Comparison of ENCODE assay signal across 8 cellular contexts in the genomic region with DNA sequence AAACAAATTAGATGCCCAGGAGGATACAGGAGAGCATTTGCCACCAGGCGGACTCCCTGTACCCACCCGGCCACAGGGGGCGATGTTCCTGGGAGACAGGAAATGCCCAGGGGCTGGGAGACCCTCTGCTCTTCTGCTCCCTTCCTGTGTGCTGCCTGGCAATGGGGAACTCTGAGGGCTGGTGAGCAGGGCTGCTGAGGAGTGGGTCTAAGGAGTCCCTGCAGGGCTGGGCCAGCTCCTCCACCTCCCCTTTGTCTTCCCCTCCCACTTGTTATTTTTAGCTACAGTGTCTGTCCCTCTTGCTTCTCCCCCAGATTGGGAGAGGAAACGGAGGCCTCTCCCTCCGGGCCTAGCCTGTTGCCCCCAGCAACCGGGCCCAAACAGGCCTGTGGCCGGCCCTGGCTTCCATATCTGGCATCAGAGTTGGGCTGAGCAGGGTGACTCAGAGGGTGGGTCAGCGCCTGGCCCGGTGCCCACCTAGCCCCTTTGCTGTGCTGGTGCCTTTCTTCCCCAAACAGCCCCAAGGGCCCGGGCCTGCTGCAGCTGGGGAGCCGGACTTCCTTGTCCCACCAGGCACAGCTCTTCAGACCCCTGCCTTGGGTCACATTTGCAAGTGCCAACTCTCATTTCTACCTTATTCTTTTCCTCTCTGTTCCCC. TPM values are rescaled to one million over a fixed set of nuclear protein-coding genes. Genes with fewer than 3 reads are reported as not detected.
DNase-seq lines count a peak whose midpoint lies in the region; ATAC-seq and TF ChIP-seq lines count a peak whose summit lies in the region.

No MANE protein-coding gene starts in this region.

- TF ChIP-seq POLR2A in Raji (IDR thresholded peaks at IDR 0.05; ENCODE audit: insufficient read depth, low read depth, low read length) (peak; percentile 48; the same call in 1 of the 2 replicates), gastrocnemius medialis (IDR thresholded peaks at IDR 0.05) (peak in 1 of 2 donors; percentile 27)

- H3K4me1 ChIP-seq in adipocyte (ENCODE audit: control insufficient read depth, insufficient read depth, low read length), result peaks cover 91% of the 10 kb centered on the region
- peaks cover 100% of the 10 kb centered on the region for H3K4me1 ChIP-seq in left ventricle myocardium inferior
- H3K4me1 ChIP-seq in gastrocnemius medialis, result peaks cover 91 to 95% of the 10 kb centered on the region in 2 donors

- H3K9me3 ChIP-seq in adipocyte (ENCODE audit: control insufficient read depth, low read length) (no peaks in the 10 kb centered on the region), left ventricle myocardium inferior (replicated peaks) (no peaks in the 10 kb centered on the region), gastrocnemius medialis (no peaks in the 10 kb centered on the region)

- H3K36me3 ChIP-seq in adipocyte (ENCODE audit: control insufficient read depth, insufficient read depth, low read length, severe bottlenecking), result peaks cover 18% of the 10 kb centered on the region
- peaks cover 8% of the 10 kb centered on the region for H3K36me3 ChIP-seq in left ventricle myocardium inferior
- peaks cover 0 to 8% of the 10 kb centered on the region in 2 donors for H3K36me3 ChIP-seq in gastrocnemius medialis

- in situ Hi-C loops in gastrocnemius medialis (cut with MboI; ENCODE audit: low sequenced_read_pairs in 4 of 4), result no loop called here

- no peaks in the 10 kb centered on the region for H3K27me3 ChIP-seq in adipocyte (replicated peaks; ENCODE audit: control insufficient read depth, insufficient read depth, low read length)
- H3K27me3 ChIP-seq in left ventricle myocardium inferior (ENCODE audit: low read depth), result no peaks in the 10 kb centered on the region
- no peaks in the 10 kb centered on the region for H3K27me3 ChIP-seq in gastrocnemius medialis

- H3K4me3 ChIP-seq in adipocyte (ENCODE audit: low read length) (peak overlapping the region; percentile 74), left ventricle myocardium inferior (peak overlapping the region; percentile 100), gastrocnemius medialis (peak overlapping the region; percentile 2 to 43 (median 26))

- peak overlapping the region; percentile 100 for H3K9ac ChIP-seq in adipocyte (ENCODE audit: low read length)

- ATAC-seq in HG03432 (IDR thresholded peaks at IDR 0.05; ENCODE audit: unreplicated experiment) (peak; percentile 39), gastrocnemius medialis (peak; percentile 0 to 3)

- TF ChIP-seq CTCF in GM12873 (IDR thresholded peaks at IDR 0.05; ENCODE audit: insufficient read depth, low read depth, low read length, missing control alignments), result peak; percentile 60
- TF ChIP-seq CTCF in left ventricle myocardium inferior (IDR thresholded peaks at IDR 0.05; ENCODE audit: borderline replicate concordance), result peak; percentile 58
- peak; percentile 11 to 53 (median 48) for TF ChIP-seq CTCF in gastrocnemius medialis (IDR thresholded peaks at IDR 0.05 in 4 of 5, conservative IDR thresholded peaks at IDR 0.05 in 1 of 5)

- intact Hi-C loops in left ventricle myocardium inferior (cut with micrococcal nuclease) (no loop called here), gastrocnemius medialis (cut with DNase I; ENCODE audit: low total_unique reads) (loop anchor here (10.0 kb wide), 3 partner anchors 539 to 1121 kb away; partner anchors contain the start of genes MRPL24 and ZBTB7B)

- H3K27ac ChIP-seq in left ventricle myocardium inferior (replicated peaks), result peak overlapping the region; percentile 97
- peak overlapping the region; percentile 98 to 99 (median 98) for H3K27ac ChIP-seq in gastrocnemius medialis

- DNase-seq in adipocyte (ENCODE audit: low read depth) (peak; percentile 98), left ventricle myocardium inferior (peak; percentile 93), gastrocnemius medialis (peak in 1 of 2 donors; percentile 79), NCI-H2171 treated with DMSO at 0.1 percent for 48 hours (lab: John Stamatoyannopoulos, UW) (no peak), NCI-H1105 treated with DMSO at 0.1 percent for 48 hours (lab: John Stamatoyannopoulos, UW) (no peak)

RNA-seq across cellular contexts. Expression of gene LMNA, which starts 11.7 kb away (rescaled TPM):
- 236 TPM for total RNA-seq in left ventricle myocardium inferior
- total RNA-seq in gastrocnemius medialis, result 100 to 1,000 TPM; 143 to 244 (median 220) TPM

RNA-seq across cellular contexts. Expression of gene SEMA4A, which starts 27.2 kb away (rescaled TPM):
- total RNA-seq in left ventricle myocardium inferior (1.0 TPM), gastrocnemius medialis (1 to 10 TPM in 2 of 4 donors, under 1 TPM in 2; 0.29 to 2.4 (median 1.2) TPM)

RNA-seq across cellular contexts. Expression of gene MEX3A, which starts 43.9 kb away (rescaled TPM):
- total RNA-seq in left ventricle myocardium inferior, result 0.16 TPM
- not detected for total RNA-seq in gastrocnemius medialis

Comparison
In these comparisons a context has a peak if more than half of its experiments do, and no peak if none do; other contexts are left out.
1. DNase-seq: peak in adipocyte (single experiment) and left ventricle myocardium inferior (single experiment); none in NCI-H2171 treated with DMSO at 0.1 percent for 48 hours (single experiment) and NCI-H1105 treated with DMSO at 0.1 percent for 48 hours (single experiment).
2. H3K4me3 ChIP-seq: peak in every context shown above with its lines; median percentile 100 in left ventricle myocardium inferior; 74 in adipocyte; 26 in gastrocnemius medialis.
3. Peak in every context shown above with its lines, with median percentiles within 50 percentile points of each other: CTCF ChIP-seq.